In the genomic region with DNA sequence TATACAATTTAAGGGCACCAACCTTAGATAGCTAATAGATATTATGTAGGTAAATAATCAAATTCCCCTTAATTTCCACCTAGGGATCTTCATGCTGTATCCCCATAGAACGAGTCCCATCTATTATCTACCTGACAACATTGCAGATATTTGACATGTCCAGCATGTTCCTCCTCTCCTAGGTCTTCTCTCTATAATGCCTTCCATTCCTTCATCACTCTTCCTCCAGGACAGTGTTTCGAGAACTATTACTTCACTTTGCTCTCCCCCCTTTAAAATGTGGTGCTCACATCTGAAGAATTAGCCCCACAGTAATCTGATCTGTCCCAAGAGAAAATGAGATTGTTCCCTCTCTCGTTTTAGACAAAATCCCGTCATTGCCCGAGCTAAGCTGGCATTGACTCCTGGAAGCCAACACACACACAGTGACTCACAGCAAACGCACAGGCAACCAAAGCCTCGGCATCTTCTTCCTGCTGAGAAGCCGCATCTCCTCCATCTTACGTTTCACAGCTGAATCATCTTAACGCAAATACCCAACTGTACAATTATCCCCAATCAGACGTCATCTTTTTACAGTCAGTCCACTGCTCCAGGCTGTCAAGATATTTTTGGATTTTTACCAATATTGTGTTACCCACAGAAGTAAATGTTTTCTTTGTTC, we compare ENCODE assay signal across 14 cellular contexts.
A peak's percentile ranks its signal among the peaks of the same experiment; 100 is the strongest.
DNase-seq lines count a peak whose midpoint lies in the region; ATAC-seq and TF ChIP-seq lines count a peak whose summit lies in the region.
"Had no signal": no experiment of that assay in that cellular context is flagged by ENCODE, and none has a peak within 500 bp of the region (broad histone marks: within the 10 kb centered on the region; RNA-seq: fewer than 3 reads in every experiment).

No MANE protein-coding gene starts in this region.

- H3K27me3 Mint-ChIP-seq in stimulated activated naive CD8-positive, alpha-beta T cell treated with anti-CD3 and anti-CD28 coated beads, Interleukin-15, amount 100 ng/mL, for 72 hours = peaks cover 17% of the 10 kb centered on the region

- no peaks in the 10 kb centered on the region for H3K9me3 ChIP-seq in adrenal gland (replicated peaks in 1 of 3)

- no peak for TF ChIP-seq CTCF in AG10803 (conservative IDR thresholded peaks at IDR 0.05; ENCODE audit: low read length)
- TF ChIP-seq CTCF in adrenal gland (IDR thresholded peaks at IDR 0.05) = no peak

- no peaks in the 10 kb centered on the region for H3K4me1 Mint-ChIP-seq in stimulated activated naive CD8-positive, alpha-beta T cell treated with anti-CD3 and anti-CD28 coated beads, Interleukin-15, amount 100 ng/mL, for 72 hours
- H3K4me1 Mint-ChIP-seq: activated CD4-positive, alpha-beta T cell treated with anti-CD3 and anti-CD28 coated beads for 36 hours had no signal

- H3K4me3 ChIP-seq in AG10803 (ENCODE audit: low read length) (no peak overlapping the region), adrenal gland (no peak overlapping the region)
- H3K4me3 ChIP-seq: tibial artery had no signal

- H3K27ac Mint-ChIP-seq in stimulated activated naive CD8-positive, alpha-beta T cell treated with anti-CD3 and anti-CD28 coated beads, Interleukin-15, amount 100 ng/mL, for 72 hours = no peak overlapping the region
- H3K27ac Mint-ChIP-seq: activated CD4-positive, alpha-beta T cell treated with anti-CD3 and anti-CD28 coated beads for 36 hours had no signal

- no peak for ATAC-seq in stimulated activated naive CD8-positive, alpha-beta T cell treated with anti-CD3 and anti-CD28 coated beads, Interleukin-15, amount 100 ng/mL, for 72 hours
- ATAC-seq in GM21423 (IDR thresholded peaks at IDR 0.05; ENCODE audit: unreplicated experiment) = no peak
- ATAC-seq: activated CD4-positive, alpha-beta T cell treated with anti-CD3 and anti-CD28 coated beads for 36 hours had no signal

- H3K4me1 ChIP-seq in adrenal gland (replicated peaks in 1 of 2) = no peaks in the 10 kb centered on the region
- H3K4me1 ChIP-seq: tibial artery had no signal

- no peak overlapping the region for H3K4me3 Mint-ChIP-seq in stimulated activated naive CD8-positive, alpha-beta T cell treated with anti-CD3 and anti-CD28 coated beads, Interleukin-15, amount 100 ng/mL, for 72 hours
- H3K4me3 Mint-ChIP-seq: activated CD4-positive, alpha-beta T cell treated with anti-CD3 and anti-CD28 coated beads for 36 hours had no signal

- H3K27ac ChIP-seq in adrenal gland = no peak overlapping the region
- H3K27ac ChIP-seq: tibial artery had no signal

- WGBS in adrenal gland, 4 donors = 56 to 68% (median 62%) methylated on average over 11 of the region's 11 CpGs

- no peaks in the 10 kb centered on the region for H3K27me3 ChIP-seq in adrenal gland

- peaks cover 0 to 14% of the 10 kb centered on the region in 2 donors for H3K9me3 Mint-ChIP-seq in stimulated activated naive CD8-positive, alpha-beta T cell treated with anti-CD3 and anti-CD28 coated beads, Interleukin-15, amount 100 ng/mL, for 72 hours

- H3K36me3 ChIP-seq in adrenal gland (replicated peaks in 1 of 2) = no peaks in the 10 kb centered on the region
- H3K36me3 ChIP-seq: tibial artery had no signal

- DNase-seq in AG10803 (ENCODE audit: low read depth) (peak; percentile 86), HT-29 (ENCODE audit: low spot score) (peak; percentile 12), adrenal gland (peak in 5 of 7 donors; percentile 34 to 74 (median 48)), inferior parietal cortex (ENCODE audit: extremely low spot score) (peak; percentile 30), NCI-H1092 treated with DMSO at 0.1 percent for 48 hours (lab: John Stamatoyannopoulos, UW) (no peak), epidermal melanocyte (ENCODE audit: insufficient read length, low spot score) (no peak)
- DNase-seq in stimulated activated naive CD8-positive, alpha-beta T cell treated with anti-CD3 and anti-CD28 coated beads, Interleukin-15, amount 100 ng/mL, for 72 hours = no peak
- DNase-seq: activated CD4-positive, alpha-beta T cell treated with anti-CD3 and anti-CD28 coated beads for 36 hours; activated naive CD4-positive, alpha-beta T cell; COR-L47; NCI-H1436 treated with DMSO at 0.1 percent for 48 hours; Right ventricle myocardium superior; tibial artery had no signal

- intact Hi-C loops in adrenal gland (cut with DNase I) = no loop called here

- TF ChIP-seq POLR2A in adrenal gland (IDR thresholded peaks at IDR 0.05) = no peak

Comparison
In these comparisons a context has a peak if more than half of its experiments do, and no peak if none do; other contexts are left out.
1. DNase-seq: peak in AG10803 (single experiment), HT-29 (single experiment), adrenal gland (5 of 7) and inferior parietal cortex (single experiment); none in stimulated activated naive CD8-positive, alpha-beta T cell treated with anti-CD3 and anti-CD28 coated beads, Interleukin-15, amount 100 ng/mL, for 72 hours (0 of 2), NCI-H1092 treated with DMSO at 0.1 percent for 48 hours (single experiment) and epidermal melanocyte (single experiment).